18 cellular contexts compared by ENCODE assay signal in the genomic region with DNA sequence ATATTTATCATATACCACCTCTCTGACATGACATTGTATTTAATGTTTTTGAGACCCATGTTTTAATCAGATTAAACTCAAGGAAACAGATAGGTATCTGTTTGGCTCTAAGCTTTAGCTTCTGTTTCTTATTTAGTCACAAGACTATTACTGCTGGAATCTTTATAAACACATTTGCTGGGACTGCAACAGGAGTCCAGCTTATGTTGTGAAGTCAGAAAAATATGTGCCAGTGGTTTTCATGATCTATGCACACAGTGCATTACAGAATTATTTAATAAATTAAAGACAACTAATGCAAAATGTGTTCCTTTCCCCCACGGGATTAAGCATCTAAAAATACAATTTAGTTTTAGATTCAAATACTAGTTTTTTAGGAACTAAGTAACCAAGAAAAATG.
DNase-seq lines count a peak whose midpoint lies in the region; ATAC-seq and TF ChIP-seq lines count a peak whose summit lies in the region.
"Had no signal": no experiment of that assay in that cellular context is flagged by ENCODE, and none has a peak within 500 bp of the region (broad histone marks: within the 10 kb centered on the region; RNA-seq: fewer than 3 reads in every experiment).

No MANE protein-coding gene starts in this region.

- H3K4me1 Mint-ChIP-seq in GM23338, result no peaks in the 10 kb centered on the region

- no peaks in the 10 kb centered on the region for H3F3A ChIP-seq in GM23338 (replicated peaks; ENCODE audit: low read depth)

- H3K9me2 ChIP-seq in GM23338 (ENCODE audit: insufficient read depth), result no peaks in the 10 kb centered on the region; the same call in 1 of the 2 replicates

- intact Hi-C loops in A673 (cut with micrococcal nuclease; ENCODE audit: unreplicated experiment) (no loop called here), left cardiac atrium (cut with DNase I) (no loop called here)

- H3K27ac ChIP-seq in A673 (ENCODE audit: low read depth, low read length, poor library complexity, severe bottlenecking) (no peak overlapping the region), GM23338 (ENCODE audit: low read depth) (no peak overlapping the region)
- H3K27ac ChIP-seq: RWPE1, SJSA1 had no signal

- no peaks in the 10 kb centered on the region for H3K36me3 ChIP-seq in A673 (ENCODE audit: insufficient read depth, low read length, poor library complexity, severe bottlenecking)
- no peaks in the 10 kb centered on the region for H3K36me3 ChIP-seq in GM23338 (ENCODE audit: insufficient read depth)
- H3K36me3 ChIP-seq: SJSA1 had no signal

- H3K4me1 ChIP-seq in A673 (ENCODE audit: insufficient read depth, low read length, poor library complexity, severe bottlenecking), result peaks cover 16% of the 10 kb centered on the region
- no peaks in the 10 kb centered on the region for H3K4me1 ChIP-seq in GM23338 (ENCODE audit: insufficient read depth)
- H3K4me1 ChIP-seq: SJSA1 had no signal

- DNase-seq in A673 (ENCODE audit: low spot score), result peak; percentile 18
- peak; percentile 38 for DNase-seq in EH (ENCODE audit: low read depth)
- peak; percentile 35 for DNase-seq in amniotic epithelial cell (ENCODE audit: low read depth)
- peak; percentile 50 for DNase-seq in fibroblast of villous mesenchyme (ENCODE audit: low read depth)
- DNase-seq in left cardiac atrium, result no peak
- DNase-seq in GM23338 (ENCODE audit: low spot score), result no peak
- no peak for DNase-seq in activated effector memory CD4-positive, alpha-beta T cell treated with anti-CD3 and anti-CD28 coated beads, Interleukin-2, amount 50 U/mL, for 16 hours
- DNase-seq: Calu3; CD4-positive, alpha-beta T cell; DMS53; NCI-H1436 treated with DMSO at 0.1 percent for 48 hours; NCI-H2029 treated with DMSO at 0.1 percent for 48 hours; NCI-H510A; NCI-H774; PC-3 had no signal

- H3K9me3 ChIP-seq in A673 (ENCODE audit: low read depth, low read length, poor library complexity, severe bottlenecking), result no peaks in the 10 kb centered on the region
- H3K9me3 ChIP-seq: SJSA1 had no signal

- no peaks in the 10 kb centered on the region for H4K20me1 ChIP-seq in GM23338 (replicated peaks; ENCODE audit: insufficient read depth)

- no peak overlapping the region for H3K27ac Mint-ChIP-seq in GM23338
- H3K27ac Mint-ChIP-seq: B cell; CD4-positive, alpha-beta T cell had no signal

- H3K4me3 Mint-ChIP-seq in GM23338, result no peak overlapping the region
- H3K4me3 Mint-ChIP-seq: B cell; CD4-positive, alpha-beta T cell had no signal

- H3K9me3 Mint-ChIP-seq in GM23338, result no peaks in the 10 kb centered on the region; the same call in 2 of the 3 replicates
- H3K9me3 Mint-ChIP-seq: CD4-positive, alpha-beta T cell had no signal

- no TSS peak for BruUV-seq in A673 (replicated peaks; lab: Mats Ljungman, UMichigan)

- H3K27me3 ChIP-seq in A673 (replicated peaks; ENCODE audit: insufficient read depth, low read depth, low read length, poor library complexity) (no peaks in the 10 kb centered on the region), GM23338 (ENCODE audit: insufficient read depth) (no peaks in the 10 kb centered on the region)
- H3K27me3 ChIP-seq: SJSA1 had no signal

- no peak for ATAC-seq in left cardiac atrium
- no peak for ATAC-seq in GM23338
- ATAC-seq: PC-3 had no signal

- H3K27me3 Mint-ChIP-seq in GM23338 (ENCODE audit: insufficient read depth, low read depth, poor library complexity), result no peaks in the 10 kb centered on the region
- H3K27me3 Mint-ChIP-seq: B cell; CD4-positive, alpha-beta T cell had no signal

- H3K4me3 ChIP-seq in A673 (ENCODE audit: low read depth, low read length, poor library complexity, severe bottlenecking) (no peak overlapping the region), fibroblast of villous mesenchyme (ENCODE audit: low read depth, low read length) (no peak overlapping the region), GM23338 (no peak overlapping the region)
- H3K4me3 ChIP-seq: SJSA1 had no signal

- CTCF ChIA-PET in A673 (lab: Charles Lee), result no interaction called here

- no peak overlapping the region for H3K4me2 ChIP-seq in GM23338

- TF ChIP-seq CTCF in A673 (conservative IDR thresholded peaks at IDR 0.05; ENCODE audit: low read depth, low read length) (no peak), fibroblast of villous mesenchyme (IDR thresholded peaks at IDR 0.05; ENCODE audit: insufficient read depth, low read depth, low read length) (no peak), GM23338 (conservative IDR thresholded peaks at IDR 0.05; ENCODE audit: low read depth in 2 of 2) (no peak)

- no peaks in the 10 kb centered on the region for H3K36me3 Mint-ChIP-seq in GM23338 (ENCODE audit: low read depth)

- no peak overlapping the region for H2AFZ ChIP-seq in GM23338

- POLR2A ChIA-PET in A673 (lab: Charles Lee; ENCODE audit: low non-redundant PET), result no interaction called here

- H3K79me2 ChIP-seq in GM23338 (replicated peaks; ENCODE audit: insufficient read depth), result no peaks in the 10 kb centered on the region

TF ChIP-seq in GM23338, 12 proteins besides CTCF, POLR2A, EP300 and RAD21:
- TF ChIP-seq STAT1 (IDR thresholded peaks at IDR 0.05; ENCODE audit: unreplicated experiment) (no peak), CREB1 (CRISPR knock-in tag; IDR thresholded peaks at IDR 0.05; ENCODE audit: low read depth) (no peak)

Comparison
In these comparisons a context has a peak if more than half of its experiments do, and no peak if none do; other contexts are left out.
1. DNase-seq: peak in A673 (single experiment), EH (single experiment), amniotic epithelial cell (single experiment) and fibroblast of villous mesenchyme (single experiment); none in left cardiac atrium (single experiment), GM23338 (single experiment) and activated effector memory CD4-positive, alpha-beta T cell treated with anti-CD3 and anti-CD28 coated beads, Interleukin-2, amount 50 U/mL, for 16 hours (single experiment).